ENCODE assay signal across 8 cellular contexts in genomic region chr1:109113787-109114568, GRCh38. TPM values are rescaled to one million over a fixed set of nuclear protein-coding genes. Genes with fewer than 3 reads are reported as not detected.
DNase-seq lines count a peak whose midpoint lies in the region; ATAC-seq and TF ChIP-seq lines count a peak whose summit lies in the region.

Gene ELAPOR1 (plus strand): TSS chr1:109114115. CDS start chr1:109114184, 69 bp downstream.

- 3 to 6% methylated on average over 21 to 56 of the region's 56 CpGs for WGBS in endodermal cell (ENCODE audit: insufficient coverage in 1 of 2, insufficient read length in 1 of 2), 2 experiments

- H3K36me3 ChIP-seq in HCT116 (ENCODE audit: control insufficient read depth in 1 of 2, insufficient read depth in 2 of 2, low read length in 2 of 2) (no peaks in the 10 kb centered on the region), endodermal cell (ENCODE audit: control insufficient read depth, insufficient read depth, low read length) (no peaks in the 10 kb centered on the region), muscle layer of duodenum (ENCODE audit: control insufficient read depth in 1 of 2, insufficient read depth in 2 of 2, low read length in 2 of 2) (no peaks in the 10 kb centered on the region)

- POLR2A ChIA-PET in HCT116 (lab: Charles Lee) = interaction anchor here (0.9 kb wide), 1 partner anchor 14 kb away, joined by 3 read pairs; no protein-coding TSS in a partner anchor

- BruUV-seq in Calu3 (replicated peaks; lab: Mats Ljungman, UMichigan) = no TSS peak
- BruUV-seq in HCT116 (replicated peaks; lab: Mats Ljungman, UMichigan) = no TSS peak

- H3K27me3 Mint-ChIP-seq in Calu3 (ENCODE audit: unreplicated experiment) (peaks cover 61% of the 10 kb centered on the region), endodermal cell (ENCODE audit: insufficient read depth) (peaks cover 82% of the 10 kb centered on the region)

- no peak for TF ChIP-seq RAD21 in HCT116 (IDR thresholded peaks at IDR 0.05; ENCODE audit: low read depth)

- H4K20me1 ChIP-seq in HCT116 (ENCODE audit: insufficient read depth) = no peaks in the 10 kb centered on the region

- no peak within 1 kb of the TSS for H3K4me3 ChIP-seq in HCT116 (replicated peaks in 1 of 2; ENCODE audit: low read depth in 1 of 2, low read length in 2 of 2)
- peak within 1 kb of the TSS; percentile 73 for H3K4me3 ChIP-seq in endodermal cell (ENCODE audit: low read length)
- H3K4me3 ChIP-seq in muscle layer of duodenum (ENCODE audit: low read depth in 1 of 2, low read length in 2 of 2) = peak within 1 kb of the TSS; percentile 59 to 63

- H3K9me3 Mint-ChIP-seq in Calu3 (ENCODE audit: low read depth, unreplicated experiment) (no peaks in the 10 kb centered on the region), endodermal cell (no peaks in the 10 kb centered on the region)

- no peaks in the 10 kb centered on the region for H3K9me2 ChIP-seq in HCT116 (ENCODE audit: insufficient read depth)

- RAD21 ChIA-PET in HCT116 (lab: Charles Lee; ENCODE audit: low non-redundant PET in 1 of 2, low total read pairs in 2 of 2, uncharacterized antibody in 2 of 2, unreplicated experiment in 2 of 2) = no interaction called here

- CTCF ChIA-PET in Calu3 (lab: Charles Lee) = interaction anchor here (0.5 to 1.1 kb wide), 2 partner anchors 12 to 14 kb away, joined by 4 read pairs; no protein-coding TSS in a partner anchor
- CTCF ChIA-PET in HCT116 (lab: Charles Lee) = interaction anchor here (1.8 kb wide), 1 partner anchor 14 kb away, joined by 4 read pairs; no protein-coding TSS in a partner anchor

- ATAC-seq in HCT116 = no peak

- no peak for TF ChIP-seq CTCF in Calu3 (IDR thresholded peaks at IDR 0.05; ENCODE audit: unreplicated experiment)
- TF ChIP-seq CTCF in HCT116 (IDR thresholded peaks at IDR 0.05 in 2 of 3, conservative IDR thresholded peaks at IDR 0.05 in 1 of 3; ENCODE audit: borderline replicate concordance in 1 of 3, insufficient read depth in 1 of 3, low read depth in 2 of 3, low read length in 2 of 3) = no peak
- TF ChIP-seq CTCF in endodermal cell (conservative IDR thresholded peaks at IDR 0.05) = no peak

- peaks cover 5% of the 10 kb centered on the region for H3K36me3 Mint-ChIP-seq in Calu3 (ENCODE audit: insufficient read depth, unreplicated experiment)
- no peaks in the 10 kb centered on the region for H3K36me3 Mint-ChIP-seq in endodermal cell (ENCODE audit: low read depth)

- peaks cover 27% of the 10 kb centered on the region for H3K4me1 Mint-ChIP-seq in Calu3 (ENCODE audit: low read depth, unreplicated experiment)
- peaks cover 2% of the 10 kb centered on the region for H3K4me1 Mint-ChIP-seq in endodermal cell

- H3K27ac ChIP-seq in HCT116 (ENCODE audit: low read depth, low read length) (no peak within 1 kb of the TSS), endodermal cell (ENCODE audit: low read depth, low read length) (no peak within 1 kb of the TSS), muscle layer of duodenum (ENCODE audit: low read length) (peak within 1 kb of the TSS; percentile 64)

- peak within 1 kb of the TSS; percentile 50 for H3K4me2 ChIP-seq in HCT116 (ENCODE audit: low read length)

- H3K4me3 Mint-ChIP-seq in Calu3 (ENCODE audit: low read depth, unreplicated experiment) = peak within 1 kb of the TSS; percentile 62
- H3K4me3 Mint-ChIP-seq in endodermal cell = peak within 1 kb of the TSS; percentile 42

- intact Hi-C loops in Calu3 (cut with micrococcal nuclease; ENCODE audit: unreplicated experiment) = loop anchor here (5.0 kb wide), 1 partner anchor 78 kb away; no protein-coding TSS in a partner anchor
- intact Hi-C loops in HCT116 (cut with micrococcal nuclease) = loop anchor here (5.0 kb wide), 1 partner anchor 152 kb away; the partner anchor contains the start of gene CLCC1

- no peak for TF ChIP-seq POLR2A in HCT116 (IDR thresholded peaks at IDR 0.05; ENCODE audit: borderline replicate concordance, extremely low read depth, insufficient read depth, insufficient read length)

- DNase-seq in Calu3 (peak; percentile 12), HCT116 (ENCODE audit: low read depth, low spot score) (no peak), NCI-H2227 (lab: John Stamatoyannopoulos, UW; ENCODE audit: unreplicated experiment) (peak; percentile 90), endodermal cell (peak; percentile 84), SW 1271 (lab: John Stamatoyannopoulos, UW) (no peak)
- DNase-seq in activated CD8-positive, alpha-beta memory T cell treated with anti-CD3 and anti-CD28 coated beads, Interleukin-2, amount 50 U/mL, for 24 hours (ENCODE audit: extremely low read depth) = peak; percentile 45
- peak; percentile 81 for DNase-seq in stimulated activated CD8-positive, alpha-beta memory T cell treated with anti-CD3 and anti-CD28 coated beads, Interleukin-4, amount 100 ng/mL, for 48 hours

- H2AFZ ChIP-seq in HCT116 (ENCODE audit: low read depth, low read length, poor library complexity, severe bottlenecking) = peak within 1 kb of the TSS; percentile 97

- H3K27ac Mint-ChIP-seq in Calu3 (ENCODE audit: unreplicated experiment) (peak within 1 kb of the TSS; percentile 70), endodermal cell (no peak within 1 kb of the TSS)

- H3K4me1 ChIP-seq in HCT116 (ENCODE audit: control insufficient read depth in 1 of 2, insufficient read depth in 2 of 2, low read length in 2 of 2) (peaks cover 3 to 16% of the 10 kb centered on the region in 2 experiments; a peak in 3 of 4 replicates), endodermal cell (ENCODE audit: control insufficient read depth, insufficient read depth, low read length) (peaks cover 4% of the 10 kb centered on the region), muscle layer of duodenum (ENCODE audit: control insufficient read depth in 1 of 2, insufficient read depth in 2 of 2, low read length in 2 of 2) (peaks cover 5 to 27% of the 10 kb centered on the region in 2 donors)

- H3K27me3 ChIP-seq in HCT116 (ENCODE audit: insufficient read depth, low read length) (no peaks in the 10 kb centered on the region), endodermal cell (ENCODE audit: control insufficient read depth, insufficient read depth, low read length, poor library complexity, severe bottlenecking) (peaks cover 78% of the 10 kb centered on the region), muscle layer of duodenum (ENCODE audit: low read depth, low read length) (peaks cover 13% of the 10 kb centered on the region)

- no peaks in the 10 kb centered on the region for H3K79me2 ChIP-seq in HCT116 (ENCODE audit: insufficient read depth, low read length)

- H3K9ac ChIP-seq in HCT116 (ENCODE audit: low read length) = no peak within 1 kb of the TSS
- no peak within 1 kb of the TSS for H3K9ac ChIP-seq in endodermal cell (ENCODE audit: extremely low read depth, low read length, poor library complexity, severe bottlenecking)

- H3K9me3 ChIP-seq in HCT116 (ENCODE audit: control insufficient read depth in 1 of 2, insufficient read depth in 1 of 2, low read depth in 1 of 2, low read length in 2 of 2) = no peaks in the 10 kb centered on the region
- H3K9me3 ChIP-seq in endodermal cell (ENCODE audit: control insufficient read depth, low read length) = no peaks in the 10 kb centered on the region
- no peaks in the 10 kb centered on the region for H3K9me3 ChIP-seq in muscle layer of duodenum (ENCODE audit: control insufficient read depth in 1 of 2, low read length in 2 of 2)

TF ChIP-seq in HCT116, 20 proteins besides CTCF, POLR2A, EP300 and RAD21 (continues in another document):
- no peak for TF ChIP-seq EGR1 (IDR thresholded peaks at IDR 0.05; ENCODE audit: low read depth)
- no peak for TF ChIP-seq ZNF274 (IDR thresholded peaks at IDR 0.05; ENCODE audit: low read depth, low read length)
- no peak for TF ChIP-seq JUND (IDR thresholded peaks at IDR 0.05)
- no peak for TF ChIP-seq SRF (IDR thresholded peaks at IDR 0.05; ENCODE audit: low read depth)
- TF ChIP-seq CBX3 (IDR thresholded peaks at IDR 0.05; ENCODE audit: low read depth) = no peak
- no peak for TF ChIP-seq ZBTB33 (IDR thresholded peaks at IDR 0.05; ENCODE audit: extremely low read depth, insufficient replicate concordance, low read length)
- TF ChIP-seq SP1 (IDR thresholded peaks at IDR 0.05; ENCODE audit: low read depth) = no peak

RNA-seq across cellular contexts. Expression of gene ELAPOR1, which starts in this region (rescaled TPM):
- total RNA-seq in Calu3 (2022) = 0.45 TPM in 1 of 2 replicates, not detected in the other
- total RNA-seq in HCT116 (2021; ENCODE audit: unreplicated experiment) = 0.57 TPM
- 0.14 and 0.25 TPM in 2 replicates for polyA plus RNA-seq in HCT116 (2012)
- under 1 TPM; 0.48 to 0.89 TPM for total RNA-seq in endodermal cell
- polyA plus RNA-seq in endodermal cell (2013, experiment 1 of 2) = 2.2 TPM
- 2.1 TPM for polyA plus RNA-seq in endodermal cell (2013, experiment 2 of 2)

Comparison
In these comparisons a context has a peak if more than half of its experiments do, and no peak if none do; other contexts are left out.
1. Peak in DNase-seq in Calu3; RNA of the gene not detected or under 1 TPM.
2. DNase-seq: peak in NCI-H2227 (single experiment), activated CD8-positive, alpha-beta memory T cell treated with anti-CD3 and anti-CD28 coated beads, Interleukin-2, amount 50 U/mL, for 24 hours (single experiment), endodermal cell (single experiment) and stimulated activated CD8-positive, alpha-beta memory T cell treated with anti-CD3 and anti-CD28 coated beads, Interleukin-4, amount 100 ng/mL, for 48 hours (single experiment); none in HCT116 (single experiment) and SW 1271 (0 of 2).
3. H3K4me3 ChIP-seq: peak in endodermal cell (single experiment) and muscle layer of duodenum (2 of 2); none in HCT116 (0 of 2).